Comparison of ENCODE assay signal across 22 cellular contexts in the genomic region with DNA sequence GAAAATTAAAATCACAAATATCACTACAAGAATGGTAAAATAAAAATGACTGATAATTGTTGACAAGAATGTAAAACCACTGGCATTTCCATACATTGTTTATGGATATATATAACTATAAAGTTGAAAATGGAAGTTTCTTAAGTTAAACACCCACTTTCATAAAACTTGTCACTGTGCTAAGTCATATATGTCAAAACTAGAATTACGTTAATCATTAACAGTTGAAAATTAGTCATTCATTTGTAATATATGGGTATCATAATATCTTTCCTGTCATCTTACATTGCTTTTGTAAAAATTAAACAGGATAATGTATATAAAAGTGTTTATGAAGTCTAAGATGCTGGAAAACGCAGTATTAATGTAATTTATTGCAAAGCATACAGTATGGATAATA.
DNase-seq lines count a peak whose midpoint lies in the region; ATAC-seq, FAIRE-seq and TF ChIP-seq lines count a peak whose summit lies in the region.
"Had no signal": no experiment of that assay in that cellular context is flagged by ENCODE, and none has a peak within 500 bp of the region (broad histone marks: within the 10 kb centered on the region; RNA-seq: fewer than 3 reads in every experiment).

No MANE protein-coding gene starts in this region.

- POLR2A ChIA-PET in A673 (lab: Charles Lee; ENCODE audit: low non-redundant PET): no interaction called here

- H3K36me3 ChIP-seq in A673 (ENCODE audit: insufficient read depth, low read length, poor library complexity, severe bottlenecking) (no peaks in the 10 kb centered on the region), pancreas (no peaks in the 10 kb centered on the region)
- H3K36me3 ChIP-seq: heart right ventricle had no signal

- TF ChIP-seq CTCF in GM13976 (IDR thresholded peaks at IDR 0.05; ENCODE audit: borderline replicate concordance, control extremely low read depth, extremely low read depth, insufficient read depth, missing control alignments) (no peak), A673 (conservative IDR thresholded peaks at IDR 0.05; ENCODE audit: low read depth, low read length) (no peak), pancreas (IDR thresholded peaks at IDR 0.05) (no peak)

- H3K9me3 ChIP-seq in A673 (ENCODE audit: low read depth, low read length, poor library complexity, severe bottlenecking) (no peaks in the 10 kb centered on the region), pancreas (no peaks in the 10 kb centered on the region)
- H3K9me3 ChIP-seq: testis had no signal

- H3K27ac ChIP-seq in A673 (ENCODE audit: low read depth, low read length, poor library complexity, severe bottlenecking): no peak overlapping the region
- H3K27ac ChIP-seq in pancreas: no peak overlapping the region
- H3K27ac ChIP-seq: heart right ventricle, parathyroid adenoma, skin epidermis, testis had no signal

- WGBS in pancreas, 2 donors: 77 to 84% methylated on average over 2 of the region's 2 CpGs

- no peak for DNase-seq in GM13976 (ENCODE audit: low spot score)
- DNase-seq in foreskin melanocyte: no peak
- no peak for DNase-seq in A673 (ENCODE audit: low spot score)
- no peak for DNase-seq in pancreas
- DNase-seq: central memory CD4-positive, alpha-beta T cell; effector CD8-positive, alpha-beta T cell; heart right ventricle; mammary epithelial cell; naive B cell; NCI-H146; stimulated activated CD4-positive, alpha-beta T cell treated with anti-CD3 and anti-CD28 coated beads, Interleukin-4, amount 100 ng/mL, for 4 hours; T-helper 17 cell; testis had no signal

- peak; percentile 83 for ATAC-seq in GM18907 (IDR thresholded peaks at IDR 0.05; ENCODE audit: unreplicated experiment)
- ATAC-seq in GM21529 (IDR thresholded peaks at IDR 0.05; ENCODE audit: unreplicated experiment): peak; percentile 51
- peak; percentile 29 for ATAC-seq in HG03060 (IDR thresholded peaks at IDR 0.05; ENCODE audit: low read depth, unreplicated experiment)
- peak; percentile 41 for ATAC-seq in HG03565 (IDR thresholded peaks at IDR 0.05; ENCODE audit: unreplicated experiment)
- ATAC-seq in pancreas: no peak
- ATAC-seq: activated T-helper 17 cell treated with anti-CD3 and anti-CD28 coated beads, Interleukin-2, amount 50 U/mL, for 72 hours; heart right ventricle; T-helper 17 cell; WTC11 had no signal

- H3K27me3 ChIP-seq in A673 (replicated peaks; ENCODE audit: insufficient read depth, low read depth, low read length, poor library complexity) (no peaks in the 10 kb centered on the region), pancreas (no peaks in the 10 kb centered on the region)
- H3K27me3 ChIP-seq: heart right ventricle, testis had no signal

- no peak overlapping the region for H3K4me3 ChIP-seq in A673 (ENCODE audit: low read depth, low read length, poor library complexity, severe bottlenecking)
- no peak overlapping the region for H3K4me3 ChIP-seq in pancreas
- H3K4me3 ChIP-seq: heart right ventricle, skin epidermis, testis had no signal

- BruUV-seq in A673 (replicated peaks; lab: Mats Ljungman, UMichigan): no TSS peak

- no peaks in the 10 kb centered on the region for H3K4me1 ChIP-seq in A673 (ENCODE audit: insufficient read depth, low read length, poor library complexity, severe bottlenecking)
- H3K4me1 ChIP-seq in pancreas: no peaks in the 10 kb centered on the region
- H3K4me1 ChIP-seq: heart right ventricle, parathyroid adenoma, testis had no signal

- no peak for FAIRE-seq in pancreas (lab: Jason Lieb, UNC)
- FAIRE-seq: G401.6 had no signal

- in situ Hi-C loops in GM13976 (cut with MboI; ENCODE audit: low sequenced_read_pairs, unreplicated experiment): no loop called here

- CTCF ChIA-PET in A673 (lab: Charles Lee): no interaction called here

- intact Hi-C loops in A673 (cut with micrococcal nuclease; ENCODE audit: unreplicated experiment) (no loop called here), pancreas (cut with DNase I) (no loop called here)

Comparison
In these comparisons a context has a peak if more than half of its experiments do, and no peak if none do; other contexts are left out.
1. ATAC-seq: peak in GM18907 (single experiment), GM21529 (single experiment), HG03060 (single experiment) and HG03565 (single experiment); none in pancreas (0 of 4).